Comparison of ENCODE assay signal across 20 cellular contexts in genomic region chr9:123421211-123421585, GRCh38.
A peak's percentile ranks its signal among the peaks of the same experiment; 100 is the strongest.
DNase-seq lines count a peak whose midpoint lies in the region; ATAC-seq and TF ChIP-seq lines count a peak whose summit lies in the region.
"Had no signal": no experiment of that assay in that cellular context is flagged by ENCODE, and none has a peak within 500 bp of the region (broad histone marks: within the 10 kb centered on the region; RNA-seq: fewer than 3 reads in every experiment).

No MANE protein-coding gene starts in this region.

- H3K36me3 Mint-ChIP-seq in activated naive CD8-positive, alpha-beta T cell treated with anti-CD3 and anti-CD28 coated beads, Interleukin-2, amount 10 ng/mL, durations not matched to agents 7 days and 5 days = no peaks in the 10 kb centered on the region
- H3K36me3 Mint-ChIP-seq in activated naive CD8-positive, alpha-beta T cell treated with anti-CD3 and anti-CD28 coated beads for 36 hours = peaks cover 1% of the 10 kb centered on the region

- no peak overlapping the region for H2BK12ac ChIP-seq in neuronal stem cell (ENCODE audit: low read length)

- H3K79me1 ChIP-seq in neuronal stem cell (ENCODE audit: low read depth, low read length) = no peaks in the 10 kb centered on the region

- no peak for ATAC-seq in activated naive CD8-positive, alpha-beta T cell treated with anti-CD3 and anti-CD28 coated beads, Interleukin-2, amount 10 ng/mL, durations not matched to agents 7 days and 5 days (ENCODE audit: low read depth)
- no peak for ATAC-seq in upper lobe of right lung
- no peak for ATAC-seq in GM19467 (IDR thresholded peaks at IDR 0.05; ENCODE audit: unreplicated experiment)
- ATAC-seq in HG03432 (IDR thresholded peaks at IDR 0.05; ENCODE audit: unreplicated experiment) = no peak
- ATAC-seq: Right ventricle myocardium inferior had no signal

- intact Hi-C loops in upper lobe of right lung (cut with DNase I) = no loop called here

- H3K4me2 ChIP-seq in neuronal stem cell (ENCODE audit: insufficient read depth, low read length, poor library complexity, severe bottlenecking) = no peak overlapping the region
- H3K4me2 ChIP-seq: GM23338, PC-9 had no signal

- no peak overlapping the region for H3K23ac ChIP-seq in neuronal stem cell (ENCODE audit: low read depth, low read length, poor library complexity)

- H3K4me3 Mint-ChIP-seq in activated naive CD8-positive, alpha-beta T cell treated with anti-CD3 and anti-CD28 coated beads, Interleukin-2, amount 10 ng/mL, durations not matched to agents 7 days and 5 days = no peak overlapping the region
- no peak overlapping the region for H3K4me3 Mint-ChIP-seq in activated naive CD8-positive, alpha-beta T cell treated with anti-CD3 and anti-CD28 coated beads for 36 hours
- H3K4me3 Mint-ChIP-seq: CD4-positive, alpha-beta T cell; GM23338; HFFc6 had no signal

- H4K91ac ChIP-seq in neuronal stem cell (ENCODE audit: low read depth, low read length, poor library complexity) = no peak overlapping the region

- H3K27ac Mint-ChIP-seq in activated naive CD8-positive, alpha-beta T cell treated with anti-CD3 and anti-CD28 coated beads, Interleukin-2, amount 10 ng/mL, durations not matched to agents 7 days and 5 days = no peak overlapping the region
- H3K27ac Mint-ChIP-seq in activated naive CD8-positive, alpha-beta T cell treated with anti-CD3 and anti-CD28 coated beads for 36 hours = no peak overlapping the region
- H3K27ac Mint-ChIP-seq: CD4-positive, alpha-beta T cell; HFFc6 had no signal

- H2BK5ac ChIP-seq in neuronal stem cell (ENCODE audit: low read length) = no peak overlapping the region

- no peak overlapping the region for H2BK120ac ChIP-seq in neuronal stem cell (ENCODE audit: low read depth, low read length)

- no peak overlapping the region for H2AFZ ChIP-seq in neuronal stem cell (ENCODE audit: low read length)
- H2AFZ ChIP-seq: GM23338, PC-9 had no signal

- H3K4me1 Mint-ChIP-seq in activated naive CD8-positive, alpha-beta T cell treated with anti-CD3 and anti-CD28 coated beads, Interleukin-2, amount 10 ng/mL, durations not matched to agents 7 days and 5 days = peaks cover 2% of the 10 kb centered on the region
- H3K4me1 Mint-ChIP-seq in activated naive CD8-positive, alpha-beta T cell treated with anti-CD3 and anti-CD28 coated beads for 36 hours = no peaks in the 10 kb centered on the region

- no peak overlapping the region for H3K9ac ChIP-seq in neuronal stem cell (ENCODE audit: low read depth, low read length, poor library complexity)

- H3K14ac ChIP-seq in neuronal stem cell (ENCODE audit: low read length) = no peak overlapping the region

- H3K9me3 ChIP-seq in neuronal stem cell (replicated peaks in 1 of 2; ENCODE audit: control insufficient read depth in 2 of 2, insufficient read depth in 1 of 2, low read depth in 1 of 2, low read length in 2 of 2) = no peaks in the 10 kb centered on the region
- no peaks in the 10 kb centered on the region for H3K9me3 ChIP-seq in upper lobe of right lung
- H3K9me3 ChIP-seq: HAP-1, SJSA1 had no signal

- H3K9me3 Mint-ChIP-seq in activated naive CD8-positive, alpha-beta T cell treated with anti-CD3 and anti-CD28 coated beads, Interleukin-2, amount 10 ng/mL, durations not matched to agents 7 days and 5 days = no peaks in the 10 kb centered on the region
- H3K9me3 Mint-ChIP-seq in activated naive CD8-positive, alpha-beta T cell treated with anti-CD3 and anti-CD28 coated beads for 36 hours = no peaks in the 10 kb centered on the region
- H3K9me3 Mint-ChIP-seq: CD4-positive, alpha-beta T cell; GM23338; HFFc6 had no signal

- no peak for TF ChIP-seq CTCF in coronary artery (IDR thresholded peaks at IDR 0.05)
- TF ChIP-seq CTCF in upper lobe of right lung (IDR thresholded peaks at IDR 0.05) = no peak

- peaks cover 39 to 61% of the 10 kb centered on the region in 2 donors for H3K4me1 ChIP-seq in neuronal stem cell (ENCODE audit: control insufficient read depth in 2 of 2, insufficient read depth in 1 of 2, low read depth in 1 of 2, low read length in 2 of 2)
- H3K4me1 ChIP-seq in upper lobe of right lung = no peaks in the 10 kb centered on the region
- H3K4me1 ChIP-seq: HAP-1, SJSA1 had no signal

- H3K27ac ChIP-seq in coronary artery = no peak overlapping the region
- H3K27ac ChIP-seq in neuronal stem cell (replicated peaks; ENCODE audit: low read length) = no peak overlapping the region
- no peak overlapping the region for H3K27ac ChIP-seq in upper lobe of right lung
- H3K27ac ChIP-seq: PC-9, SJSA1 had no signal

- DNase-seq in activated naive CD8-positive, alpha-beta T cell treated with anti-CD3 and anti-CD28 coated beads, Interleukin-2, amount 10 ng/mL, durations not matched to agents 7 days and 5 days = peak; percentile 2
- DNase-seq in activated naive CD8-positive, alpha-beta T cell treated with anti-CD3 and anti-CD28 coated beads for 36 hours = no peak
- DNase-seq in coronary artery (ENCODE audit: low spot score) (peak; percentile 54), neuronal stem cell (ENCODE audit: low spot score) (no peak), upper lobe of right lung (peak; percentile 48), kidney tubule cell (ENCODE audit: low spot score) (no peak)
- DNase-seq: CD4-positive, alpha-beta T cell; HFFc6; NCI-H1105; NCI-H1436 treated with DMSO at 0.1 percent for 48 hours; NCI-H1930; NCI-H446 treated with DMSO at 0.1 percent for 48 hours; NCI-H526 treated with DMSO at 0.1 percent for 48 hours had no signal

- H3K4me3 ChIP-seq in coronary artery (no peak overlapping the region), neuronal stem cell (ENCODE audit: low read length in 2 of 2) (no peak overlapping the region), upper lobe of right lung (no peak overlapping the region)
- H3K4me3 ChIP-seq: GM23338, HAP-1, PC-9, SJSA1 had no signal

- H2BK15ac ChIP-seq in neuronal stem cell (ENCODE audit: low read length) = no peak overlapping the region

- peak overlapping the region; percentile 69 for H3K18ac ChIP-seq in neuronal stem cell (ENCODE audit: low read length)

- POLR2A ChIA-PET in activated naive CD8-positive, alpha-beta T cell treated with anti-CD3 and anti-CD28 coated beads, Interleukin-2, amount 10 ng/mL, durations not matched to agents 7 days and 5 days (lab: Charles Lee) = no interaction called here

- H2AK5ac ChIP-seq in neuronal stem cell (ENCODE audit: low read depth, low read length) = no peak overlapping the region

- no peak overlapping the region for H3K4ac ChIP-seq in neuronal stem cell (ENCODE audit: low read length)

- no peak overlapping the region for H4K8ac ChIP-seq in neuronal stem cell (ENCODE audit: low read depth, low read length)

- H3K27me3 ChIP-seq in neuronal stem cell (ENCODE audit: control insufficient read depth in 3 of 3, insufficient read depth in 3 of 3, low read depth in 1 of 3, low read length in 3 of 3) (no peaks in the 10 kb centered on the region), upper lobe of right lung (no peaks in the 10 kb centered on the region)
- H3K27me3 ChIP-seq: SJSA1 had no signal

- peaks cover 0 to 2% of the 10 kb centered on the region in 2 donors for H3K36me3 ChIP-seq in neuronal stem cell (replicated peaks in 1 of 2; ENCODE audit: control insufficient read depth in 2 of 2, insufficient read depth in 2 of 2, low read length in 2 of 2)
- H3K36me3 ChIP-seq in upper lobe of right lung = no peaks in the 10 kb centered on the region
- H3K36me3 ChIP-seq: HAP-1, SJSA1 had no signal

- no peaks in the 10 kb centered on the region for H3K27me3 Mint-ChIP-seq in activated naive CD8-positive, alpha-beta T cell treated with anti-CD3 and anti-CD28 coated beads, Interleukin-2, amount 10 ng/mL, durations not matched to agents 7 days and 5 days
- no peaks in the 10 kb centered on the region for H3K27me3 Mint-ChIP-seq in activated naive CD8-positive, alpha-beta T cell treated with anti-CD3 and anti-CD28 coated beads for 36 hours
- H3K27me3 Mint-ChIP-seq: CD4-positive, alpha-beta T cell had no signal

- no CpG with 5 or more reads among the region's 13 CpGs for WGBS in neuronal stem cell (ENCODE audit: extremely low coverage in 2 of 2, insufficient read length in 2 of 2, insufficient replicate concordance in 1 of 2), 2 donors

Comparison
In these comparisons a context has a peak if more than half of its experiments do, and no peak if none do; other contexts are left out.
1. DNase-seq: peak in activated naive CD8-positive, alpha-beta T cell treated with anti-CD3 and anti-CD28 coated beads, Interleukin-2, amount 10 ng/mL, durations not matched to agents 7 days and 5 days (single experiment), coronary artery (single experiment) and upper lobe of right lung (single experiment); none in activated naive CD8-positive, alpha-beta T cell treated with anti-CD3 and anti-CD28 coated beads for 36 hours (single experiment), neuronal stem cell (single experiment) and kidney tubule cell (single experiment).